Comparison of ENCODE assay signal across 27 cellular contexts in genomic region chr5:109177782-109178181, GRCh38.
"Had no signal": no experiment of that assay in that cellular context is flagged by ENCODE, and none has a peak within 500 bp of the region (broad histone marks: within the 10 kb centered on the region; RNA-seq: fewer than 3 reads in every experiment).

No MANE protein-coding gene starts in this region.

- H3K27ac ChIP-seq: heart right ventricle, left lung, lower lobe of right lung, pancreas, prostate gland, sigmoid colon, spleen, suprapubic skin, thoracic aorta, tibial artery, upper lobe of right lung had no signal

- H3K27me3 ChIP-seq: heart right ventricle, left lung, pancreas, sigmoid colon, spleen, suprapubic skin, tibial artery, upper lobe of right lung had no signal

- H3K4me1 ChIP-seq: left lung, lower lobe of right lung, pancreas, prostate gland, spleen, suprapubic skin, upper lobe of right lung had no signal

- FAIRE-seq: kidney, pancreas, small intestine, urothelium cell line had no signal

- H3K9me3 ChIP-seq: heart right ventricle, left lung, lower lobe of right lung, pancreas, prostate gland, sigmoid colon, spleen, suprapubic skin, thoracic aorta, tibial artery, upper lobe of right lung had no signal

- H3K36me3 ChIP-seq: left lung, lower lobe of right lung, pancreas, prostate gland, spleen, suprapubic skin, thoracic aorta, upper lobe of right lung had no signal

- ATAC-seq: left colon; lower lobe of right lung; naive thymus-derived CD4-positive, alpha-beta T cell; natural killer cell treated with Interleukin-12 subunit alpha and Interleukin-12 subunit beta and Interleukin-15 and Interleukin-18, amount 100 ng/mL, for 72 hours; stimulated activated effector memory CD8-positive, alpha-beta T cell treated with anti-CD3 and anti-CD28 coated beads, Interleukin-12 subunit alpha, Interleukin-12 subunit beta, amount 100 ng/mL, for 72 hours; upper lobe of right lung had no signal

- DNase-seq: heart right ventricle; hippocampal formation; kidney; left colon; left lung; lower lobe of right lung; mammary epithelial cell; mesendoderm; naive thymus-derived CD4-positive, alpha-beta T cell; pancreas; posterior cingulate gyrus; retina; right cardiac atrium; sigmoid colon; small intestine; spleen; stimulated activated CD4-positive, alpha-beta T cell treated with anti-CD3 and anti-CD28 coated beads, Interleukin-4, amount 100 ng/mL, for 24 hours; stimulated activated naive CD4-positive, alpha-beta T cell; trophoblast cell; upper lobe of right lung had no signal

- H3K4me3 ChIP-seq: heart right ventricle, left lung, lower lobe of right lung, pancreas, prostate gland, sigmoid colon, spleen, suprapubic skin, thoracic aorta, tibial artery, upper lobe of right lung had no signal
